Comparison of ENCODE assay signal across 8 cellular contexts in the genomic region with DNA sequence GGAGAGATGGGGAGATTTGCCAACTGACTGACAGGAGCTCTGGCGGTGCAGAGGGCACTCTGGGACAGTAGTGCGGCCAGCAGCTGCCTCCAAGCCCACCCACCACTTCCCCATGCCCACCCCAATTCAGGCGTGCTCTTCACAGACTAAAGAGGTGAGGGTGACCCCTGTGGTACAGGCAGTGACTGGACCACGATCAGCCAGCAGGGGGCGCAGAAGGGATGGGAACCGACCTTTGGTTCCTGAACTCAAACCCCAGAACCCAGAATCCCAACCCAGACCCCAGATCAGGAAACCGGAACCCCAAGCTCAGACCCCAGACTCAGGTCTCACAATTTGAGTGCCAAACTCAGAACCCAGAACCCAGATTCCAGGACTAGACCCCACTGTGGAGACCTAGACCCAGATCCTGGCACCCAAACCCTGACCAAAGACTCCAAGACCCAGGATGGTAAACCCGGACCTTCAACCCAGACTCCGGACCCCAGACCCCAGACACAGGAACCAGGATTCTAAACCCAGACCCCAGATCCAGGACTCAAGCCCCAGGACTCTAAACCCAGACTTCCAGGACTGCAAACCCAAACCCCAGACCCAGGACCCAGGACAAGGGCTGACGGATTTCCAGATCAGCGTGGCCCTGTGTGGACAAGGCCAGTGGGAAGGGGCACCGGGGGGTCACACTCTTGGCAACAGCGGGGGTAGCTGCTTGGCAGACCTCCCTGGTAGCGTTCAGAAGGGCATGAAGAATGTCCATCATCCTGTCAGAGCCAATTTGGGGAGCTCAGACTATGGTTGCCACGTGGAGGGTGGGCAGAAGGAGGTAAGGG.
DNase-seq lines count a peak whose midpoint lies in the region; ATAC-seq and TF ChIP-seq lines count a peak whose summit lies in the region.

No MANE protein-coding gene starts in this region.

- no peaks in the 10 kb centered on the region for H4K20me1 ChIP-seq in MM.1S (ENCODE audit: insufficient read depth, low read length)

- H3F3A ChIP-seq in MM.1S (ENCODE audit: insufficient read depth, low read length), result no peaks in the 10 kb centered on the region

- no peaks in the 10 kb centered on the region for H3K4me1 ChIP-seq in MM.1S (ENCODE audit: low read length)

- no peak overlapping the region for H3K4me3 ChIP-seq in MM.1S (ENCODE audit: low read length)

- POLR2A ChIA-PET in GM10248 (lab: Yijun Ruan, JAX), result no interaction called here

- H3K9ac ChIP-seq in MM.1S (ENCODE audit: low read length), result no peak overlapping the region

- H3K79me2 ChIP-seq in MM.1S (ENCODE audit: low read length), result no peaks in the 10 kb centered on the region

- H3K9me2 ChIP-seq in MM.1S (replicated peaks; ENCODE audit: insufficient read depth, low read length), result no peaks in the 10 kb centered on the region

- no peaks in the 10 kb centered on the region for H3K36me3 ChIP-seq in MM.1S (replicated peaks; ENCODE audit: insufficient read depth, low read length)

- H3K9me3 ChIP-seq in MM.1S (replicated peaks; ENCODE audit: insufficient read depth, low read length), result no peaks in the 10 kb centered on the region

- H3K4me2 ChIP-seq in MM.1S (ENCODE audit: low read depth, low read length), result no peak overlapping the region

- no peaks in the 10 kb centered on the region for H3K27me3 ChIP-seq in MM.1S (replicated peaks; ENCODE audit: insufficient read depth, low read length)

- H2AFZ ChIP-seq in MM.1S (ENCODE audit: low read length), result no peak overlapping the region

- no peak overlapping the region for H3K27ac ChIP-seq in MM.1S (ENCODE audit: low read length)

- CTCF ChIA-PET in GM10248 (lab: Yijun Ruan, JAX), result interaction anchor here (0.7 to 3.0 kb wide), 32 partner anchors 8 to 502 kb away, joined by 3 to 19 read pairs (median 4); a partner anchor contains a TSS

- ATAC-seq in HG03442 (IDR thresholded peaks at IDR 0.05; ENCODE audit: unreplicated experiment), result no peak
- ATAC-seq in GM18502 (IDR thresholded peaks at IDR 0.05; ENCODE audit: poor library complexity, unreplicated experiment), result no peak

- TF ChIP-seq CTCF in GM10248 (IDR thresholded peaks at IDR 0.05; ENCODE audit: control extremely low read depth, extremely low read depth, low read depth, missing control alignments), result peak; percentile 96
- TF ChIP-seq CTCF in MM.1S (IDR thresholded peaks at IDR 0.05; ENCODE audit: low read length), result peak; percentile 89

- peak; percentile 87 for DNase-seq in GM10248 (ENCODE audit: extremely low spot score)
- DNase-seq in MM.1S, result peak; percentile 43
- DNase-seq in activated CD4-positive, alpha-beta T cell treated with anti-CD3 and anti-CD28 coated beads, Interleukin-2, amount 50 U/mL, for 48 hours, result peak; percentile 89 to 90
- DNase-seq in dedifferentiated amniotic fluid mesenchymal stem cell (ENCODE audit: extremely low spot score), result peak; percentile 16
- peak; percentile 72 for DNase-seq in medulla oblongata (ENCODE audit: extremely low spot score)
- DNase-seq in stimulated activated CD8-positive, alpha-beta memory T cell treated with anti-CD3 and anti-CD28 coated beads, Interleukin-15, amount 100 ng/mL, for 4 hours (ENCODE audit: low read depth in 2 of 2), result peak; percentile 48 to 64

Comparison
In these comparisons a context has a peak if more than half of its experiments do, and no peak if none do; other contexts are left out.
1. DNase-seq: peak in every context shown above with its lines; median percentile 90 in activated CD4-positive, alpha-beta T cell treated with anti-CD3 and anti-CD28 coated beads, Interleukin-2, amount 50 U/mL, for 48 hours; 87 in GM10248; 72 in medulla oblongata; 56 in stimulated activated CD8-positive, alpha-beta memory T cell treated with anti-CD3 and anti-CD28 coated beads, Interleukin-15, amount 100 ng/mL, for 4 hours; 43 in MM.1S; 16 in dedifferentiated amniotic fluid mesenchymal stem cell.